ENCODE assay signal across 18 cellular contexts in genomic region chr6:43196337-43196736, GRCh38. TPM values are rescaled to one million over a fixed set of nuclear protein-coding genes. Genes with fewer than 3 reads are reported as not detected.
DNase-seq lines count a peak whose midpoint lies in the region; ATAC-seq and TF ChIP-seq lines count a peak whose summit lies in the region.
"Had no signal": no experiment of that assay in that cellular context is flagged by ENCODE, and none has a peak within 500 bp of the region (broad histone marks: within the 10 kb centered on the region; RNA-seq: fewer than 3 reads in every experiment).

No MANE protein-coding gene starts in this region.

- H3K4me1 ChIP-seq in cardiac muscle cell (ENCODE audit: low read depth) (no peaks in the 10 kb centered on the region), right atrium auricular region (no peaks in the 10 kb centered on the region), spleen (no peaks in the 10 kb centered on the region)
- H3K4me1 ChIP-seq: A549 had no signal

- no peak for TF ChIP-seq CTCF in cardiac muscle cell (IDR thresholded peaks at IDR 0.05; ENCODE audit: low read depth, low read length)
- no peak for TF ChIP-seq CTCF in right atrium auricular region (IDR thresholded peaks at IDR 0.05)
- TF ChIP-seq CTCF in spleen (IDR thresholded peaks at IDR 0.05 in 8 of 11, conservative IDR thresholded peaks at IDR 0.05 in 3 of 11) = no peak

- no peak for TF ChIP-seq POLR2A in spleen (IDR thresholded peaks at IDR 0.05)

- H3K27ac ChIP-seq in cardiac muscle cell = peak overlapping the region; percentile 58
- H3K27ac ChIP-seq in right atrium auricular region = no peak overlapping the region
- H3K27ac ChIP-seq in spleen = no peak overlapping the region
- H3K27ac ChIP-seq: 22Rv1, A549, C4-2B had no signal

- H3K4me3 ChIP-seq in cardiac muscle cell (no peak overlapping the region), right atrium auricular region (no peak overlapping the region), spleen (no peak overlapping the region)
- H3K4me3 ChIP-seq: A549 had no signal

- 81 to 92% (median 89%) methylated on average over 5 of the region's 5 CpGs for WGBS in spleen, 5 donors

- ATAC-seq in GM21423 (IDR thresholded peaks at IDR 0.05; ENCODE audit: unreplicated experiment) = no peak
- ATAC-seq: A549 had no signal

- H3K9me3 ChIP-seq in cardiac muscle cell (ENCODE audit: low read depth) = no peaks in the 10 kb centered on the region
- H3K9me3 ChIP-seq in right atrium auricular region = no peaks in the 10 kb centered on the region
- H3K9me3 ChIP-seq in spleen = no peaks in the 10 kb centered on the region
- H3K9me3 ChIP-seq: A549 had no signal

- intact Hi-C loops in spleen (cut with DNase I; ENCODE audit: low total_unique reads) = no loop called here

- H3K36me3 ChIP-seq in cardiac muscle cell (peaks cover 2% of the 10 kb centered on the region), right atrium auricular region (peaks cover 63% of the 10 kb centered on the region), spleen (peaks cover 0 to 100% (median 84%) of the 10 kb centered on the region in 6 donors)

- H3K27me3 ChIP-seq in cardiac muscle cell (no peaks in the 10 kb centered on the region), right atrium auricular region (no peaks in the 10 kb centered on the region), spleen (replicated peaks in 1 of 7) (no peaks in the 10 kb centered on the region)

- peak; percentile 14 for DNase-seq in activated effector memory CD4-positive, alpha-beta T cell treated with anti-CD3 and anti-CD28 coated beads, Interleukin-2, amount 50 U/mL, for 16 hours
- no peak for DNase-seq in activated effector memory CD4-positive, alpha-beta T cell treated with Interleukin-2 at 50 U/mL for 16 hours
- DNase-seq in cardiac muscle cell (ENCODE audit: low read depth in 1 of 2, low spot score in 1 of 2) = peak in 1 of 2 donors; percentile 30
- no peak for DNase-seq in right atrium auricular region (ENCODE audit: low spot score)
- DNase-seq in ecto neural progenitor cell (ENCODE audit: low spot score) = peak; percentile 19
- DNase-seq in spleen = peak; percentile 47
- DNase-seq in MV-4-11 (lab: John Stamatoyannopoulos, UW) = no peak
- DNase-seq: AML-193, DMS153, DMS79 treated with DMSO at 0.1 percent for 48 hours, GF-D8, H9 had no signal

RNA-seq across cellular contexts. Expression of gene CUL9, which starts 14.3 kb away (rescaled TPM):
- total RNA-seq in cardiac muscle cell (34.8 and 76.0 TPM in 2 replicates), right atrium auricular region (10 to 100 TPM; 11.0 to 16.8 TPM), spleen (10 to 100 TPM; 54.0 to 81.5 (median 68.5) TPM)
- polyA plus RNA-seq in cardiac muscle cell (29.0 and 44.2 TPM in 2 replicates), spleen (100 to 1,000 TPM in 2 of 3 donors, 10 to 100 TPM in 1; 50.4 to 145 (median 113) TPM)

RNA-seq across cellular contexts. Expression of gene SRF, which starts 25.3 kb away (rescaled TPM):
- 72.1 and 76.8 TPM in 2 replicates for total RNA-seq in cardiac muscle cell
- 9.7 and 10.2 TPM in 2 replicates for polyA plus RNA-seq in cardiac muscle cell
- 100 to 1,000 TPM in 1 of 2 donors, 10 to 100 TPM in 1; 59.4 to 116 TPM for total RNA-seq in right atrium auricular region
- 10 to 100 TPM; 23.5 to 45.6 (median 29.6) TPM for total RNA-seq in spleen
- polyA plus RNA-seq in spleen = 10 to 100 TPM; 11.6 to 25.3 (median 14.3) TPM

RNA-seq across cellular contexts. Expression of gene DNPH1, which starts 32.9 kb away (rescaled TPM):
- total RNA-seq in cardiac muscle cell (111 and 176 TPM in 2 replicates), right atrium auricular region (10 to 100 TPM; 38.4 to 63.9 TPM), spleen (10 to 100 TPM; 33.2 to 94.8 (median 54.0) TPM)
- polyA plus RNA-seq in cardiac muscle cell (138 and 209 TPM in 2 replicates), spleen (100 to 1,000 TPM; 126 to 201 (median 153) TPM)

RNA-seq across cellular contexts. Expression of gene TTBK1, which starts 46.9 kb away (rescaled TPM):
- total RNA-seq in cardiac muscle cell (0.60 and 1.0 TPM in 2 replicates), right atrium auricular region (under 1 TPM; 0.12 to 0.15 TPM), spleen (under 1 TPM in 6 of 7 donors, not detected in 1; 0.07 to 0.32 (median 0.11) TPM)
- polyA plus RNA-seq in cardiac muscle cell (0.15 and 0.17 TPM in 2 replicates), spleen (under 1 TPM; 0.05 to 0.19 (median 0.07) TPM)
- total RNA-seq: CD4-positive, alpha-beta T cell had no signal
- polyA plus RNA-seq: BJ had no signal

Comparison
In these comparisons a context has a peak if more than half of its experiments do, and no peak if none do; other contexts are left out.
1. DNase-seq: peak in activated effector memory CD4-positive, alpha-beta T cell treated with anti-CD3 and anti-CD28 coated beads, Interleukin-2, amount 50 U/mL, for 16 hours (single experiment), ecto neural progenitor cell (single experiment) and spleen (single experiment); none in activated effector memory CD4-positive, alpha-beta T cell treated with Interleukin-2 at 50 U/mL for 16 hours (single experiment), right atrium auricular region (single experiment) and MV-4-11 (single experiment).